8 cellular contexts compared by ENCODE assay signal in genomic region chr11:76669901-76670474, GRCh38. TPM values are rescaled to one million over a fixed set of nuclear protein-coding genes. Genes with fewer than 3 reads are reported as not detected.
A peak's percentile ranks its signal among the peaks of the same experiment; 100 is the strongest.
DNase-seq lines count a peak whose midpoint lies in the region; ATAC-seq and TF ChIP-seq lines count a peak whose summit lies in the region.

No MANE protein-coding gene starts in this region.

- H2BK15ac ChIP-seq in neuronal stem cell (ENCODE audit: low read length): peak overlapping the region; percentile 3

- no peak for TF ChIP-seq POLR2A in Peyer's patch (IDR thresholded peaks at IDR 0.05)

- H3K4me1 ChIP-seq in CD8-positive, alpha-beta T cell (ENCODE audit: insufficient read depth, low read length): peaks cover 33% of the 10 kb centered on the region
- H3K4me1 ChIP-seq in Peyer's patch: peaks cover 0 to 44% (median 35%) of the 10 kb centered on the region in 4 donors
- H3K4me1 ChIP-seq in fibroblast of lung (ENCODE audit: control insufficient read depth, extremely low read depth, insufficient read depth, low read length): peaks cover 6% of the 10 kb centered on the region
- H3K4me1 ChIP-seq in neuronal stem cell (ENCODE audit: control insufficient read depth in 2 of 2, insufficient read depth in 1 of 2, low read depth in 1 of 2, low read length in 2 of 2): peaks cover 3 to 9% of the 10 kb centered on the region in 2 donors

- POLR2A ChIA-PET in CD8-positive, alpha-beta T cell (lab: Charles Lee): no interaction called here

- H2AFZ ChIP-seq in fibroblast of lung (ENCODE audit: low read length) (no peak overlapping the region), neuronal stem cell (ENCODE audit: low read length) (peak overlapping the region; percentile 92)

- no peak for ATAC-seq in CD8-positive, alpha-beta T cell
- no peak for ATAC-seq in HG03045 (IDR thresholded peaks at IDR 0.05; ENCODE audit: unreplicated experiment)

- H3K36me3 Mint-ChIP-seq in CD8-positive, alpha-beta T cell: no peaks in the 10 kb centered on the region

- no peak overlapping the region for H2BK120ac ChIP-seq in neuronal stem cell (ENCODE audit: low read depth, low read length)

- peak overlapping the region; percentile 33 for H3K4me3 ChIP-seq in CD8-positive, alpha-beta T cell (ENCODE audit: low read depth, low read length)
- H3K4me3 ChIP-seq in Peyer's patch: peak overlapping the region; percentile 46 to 69 (median 54)
- H3K4me3 ChIP-seq in fibroblast of lung (replicated peaks in 1 of 4; ENCODE audit: control extremely low read depth in 1 of 4, insufficient read depth in 1 of 4, low read depth in 3 of 4, low read length in 4 of 4): peak overlapping the region; percentile 45 to 68 (median 56)
- H3K4me3 ChIP-seq in neuronal stem cell (ENCODE audit: low read length in 2 of 2): peak overlapping the region; percentile 40 to 77

- H2BK5ac ChIP-seq in neuronal stem cell (ENCODE audit: low read length): no peak overlapping the region

- peak overlapping the region; percentile 75 for H3K4me3 Mint-ChIP-seq in CD8-positive, alpha-beta T cell

- whole genome bisulfite sequencing in neuronal stem cell (ENCODE audit: extremely low coverage in 2 of 2, insufficient read length in 2 of 2, insufficient replicate concordance in 1 of 2), 2 donors: no CpG with 5 or more reads among the region's 21 CpGs

- H3K18ac ChIP-seq in neuronal stem cell (ENCODE audit: low read length): peak overlapping the region; percentile 55

- no peak for DNase-seq in CD8-positive, alpha-beta T cell
- DNase-seq in Peyer's patch (peak in 1 of 3 donors; percentile 44), fibroblast of lung (ENCODE audit: low read depth in 2 of 2) (peak; percentile 71 to 89), neuronal stem cell (ENCODE audit: low spot score) (no peak), HPDE6-E6E7 (ENCODE audit: extremely low spot score) (no peak), putamen (ENCODE audit: low spot score) (no peak)
- no peak for DNase-seq in stimulated activated CD4-positive, alpha-beta T cell treated with anti-CD3 and anti-CD28 coated beads, Interleukin-4, amount 100 ng/mL, for 24 hours

- H3K9me3 Mint-ChIP-seq in CD8-positive, alpha-beta T cell: no peaks in the 10 kb centered on the region

- peaks cover 18% of the 10 kb centered on the region for H3K27me3 Mint-ChIP-seq in CD8-positive, alpha-beta T cell (ENCODE audit: low read depth)

- H3K79me2 ChIP-seq in fibroblast of lung (ENCODE audit: control insufficient read depth, insufficient read depth, low read length): peaks cover 39% of the 10 kb centered on the region

- H3K9ac ChIP-seq in fibroblast of lung (ENCODE audit: insufficient read depth, low read length): peak overlapping the region; percentile 58
- H3K9ac ChIP-seq in neuronal stem cell (ENCODE audit: low read depth, low read length, poor library complexity): no peak overlapping the region

- CTCF ChIA-PET in CD8-positive, alpha-beta T cell (lab: Charles Lee): interaction anchor here (1.3 kb wide), 2 partner anchors 10 to 52 kb away, joined by 3 to 5 read pairs; no protein-coding TSS in a partner anchor

- H3K4me1 Mint-ChIP-seq in CD8-positive, alpha-beta T cell (ENCODE audit: low read depth): peaks cover 32% of the 10 kb centered on the region

- no peaks in the 10 kb centered on the region for H3K27me3 ChIP-seq in CD8-positive, alpha-beta T cell (ENCODE audit: insufficient read depth, low read length)
- no peaks in the 10 kb centered on the region for H3K27me3 ChIP-seq in Peyer's patch
- H3K27me3 ChIP-seq in fibroblast of lung (ENCODE audit: control insufficient read depth, insufficient read depth, low read length): peaks cover 4% of the 10 kb centered on the region
- peaks cover 0 to 90% (median 4%) of the 10 kb centered on the region in 3 experiments for H3K27me3 ChIP-seq in neuronal stem cell (ENCODE audit: control insufficient read depth in 3 of 3, insufficient read depth in 3 of 3, low read depth in 1 of 3, low read length in 3 of 3)

- H3K36me3 ChIP-seq in CD8-positive, alpha-beta T cell (ENCODE audit: insufficient read depth, low read length): no peaks in the 10 kb centered on the region
- H3K36me3 ChIP-seq in Peyer's patch (no peaks in the 10 kb centered on the region), fibroblast of lung (ENCODE audit: control insufficient read depth, insufficient read depth, low read length) (no peaks in the 10 kb centered on the region), neuronal stem cell (replicated peaks in 1 of 2; ENCODE audit: control insufficient read depth in 2 of 2, insufficient read depth in 2 of 2, low read length in 2 of 2) (no peaks in the 10 kb centered on the region)

- H3K23ac ChIP-seq in neuronal stem cell (ENCODE audit: low read depth, low read length, poor library complexity): peak overlapping the region; percentile 68

- H3K4me2 ChIP-seq in fibroblast of lung (ENCODE audit: extremely low read depth, insufficient read depth, low read length) (peak overlapping the region; percentile 75), neuronal stem cell (ENCODE audit: insufficient read depth, low read length, poor library complexity, severe bottlenecking) (peak overlapping the region; percentile 85)

- no peaks in the 10 kb centered on the region for H4K20me1 ChIP-seq in fibroblast of lung (ENCODE audit: control insufficient read depth, extremely low read depth, insufficient read depth, low read length)

- no peak overlapping the region for H2BK12ac ChIP-seq in neuronal stem cell (ENCODE audit: low read length)

- TF ChIP-seq CTCF in CD8-positive, alpha-beta T cell (IDR thresholded peaks at IDR 0.05): no peak
- TF ChIP-seq CTCF in Peyer's patch (IDR thresholded peaks at IDR 0.05) (no peak), fibroblast of lung (conservative IDR thresholded peaks at IDR 0.05 in 1 of 2, IDR thresholded peaks at IDR 0.05 in 1 of 2; ENCODE audit: low read depth in 1 of 2, low read length in 2 of 2) (no peak)

- H3K27ac ChIP-seq in CD8-positive, alpha-beta T cell (ENCODE audit: low read depth, low read length): no peak overlapping the region
- H3K27ac ChIP-seq in Peyer's patch (peak overlapping the region; percentile 51 to 73 (median 68)), fibroblast of lung (ENCODE audit: insufficient read depth, low read length) (peak overlapping the region; percentile 63), neuronal stem cell (replicated peaks; ENCODE audit: low read length) (no peak overlapping the region)

- H4K91ac ChIP-seq in neuronal stem cell (ENCODE audit: low read depth, low read length, poor library complexity): no peak overlapping the region

- intact Hi-C loops in CD8-positive, alpha-beta T cell (cut with DNase I, micrococcal nuclease): no loop called here

- no peak overlapping the region for H3K4ac ChIP-seq in neuronal stem cell (ENCODE audit: low read length)

- no peak overlapping the region for H3K27ac Mint-ChIP-seq in CD8-positive, alpha-beta T cell

- H3K14ac ChIP-seq in neuronal stem cell (ENCODE audit: low read length): no peak overlapping the region

- H3K79me1 ChIP-seq in neuronal stem cell (ENCODE audit: low read depth, low read length): no peaks in the 10 kb centered on the region

- H3K9me3 ChIP-seq in CD8-positive, alpha-beta T cell (ENCODE audit: low read length): no peaks in the 10 kb centered on the region
- H3K9me3 ChIP-seq in Peyer's patch: no peaks in the 10 kb centered on the region
- H3K9me3 ChIP-seq in fibroblast of lung (ENCODE audit: control insufficient read depth, insufficient read depth, low read depth, low read length): no peaks in the 10 kb centered on the region
- no peaks in the 10 kb centered on the region for H3K9me3 ChIP-seq in neuronal stem cell (replicated peaks in 1 of 2; ENCODE audit: control insufficient read depth in 2 of 2, insufficient read depth in 1 of 2, low read depth in 1 of 2, low read length in 2 of 2)

- H2AK5ac ChIP-seq in neuronal stem cell (ENCODE audit: low read depth, low read length): peak overlapping the region; percentile 58

- H4K8ac ChIP-seq in neuronal stem cell (ENCODE audit: low read depth, low read length): no peak overlapping the region

RNA-seq across cellular contexts. Expression of gene LRRC32, which starts 0.6 kb away (rescaled TPM):
- under 1 TPM; 0.31 to 0.68 TPM for total RNA-seq in CD8-positive, alpha-beta T cell
- total RNA-seq in Peyer's patch (10 to 100 TPM in 3 of 4 donors, 1 to 10 TPM in 1; 4.0 to 36.7 (median 23.0) TPM), fibroblast of lung (15.4 and 19.2 TPM in 2 replicates)
- polyA plus RNA-seq in fibroblast of lung: 18.9 and 103 TPM in 2 replicates
- 39.6 and 236 TPM in 2 replicates for polyA plus RNA-seq in fibroblast of lung (2012)
- polyA minus RNA-seq in fibroblast of lung (ENCODE audit: low replicate concordance): 79.7 and 528 TPM in 2 replicates
- polyA plus RNA-seq in neuronal stem cell (2013, experiment 1 of 2): 0.91 TPM
- polyA plus RNA-seq in neuronal stem cell (2013, experiment 2 of 2): 1.1 TPM

Comparison
In these comparisons a context has a peak if more than half of its experiments do, and no peak if none do; other contexts are left out.
1. DNase-seq: peak in fibroblast of lung (2 of 2); none in CD8-positive, alpha-beta T cell (0 of 7), neuronal stem cell (single experiment), HPDE6-E6E7 (single experiment), stimulated activated CD4-positive, alpha-beta T cell treated with anti-CD3 and anti-CD28 coated beads, Interleukin-4, amount 100 ng/mL, for 24 hours (single experiment) and putamen (single experiment).
2. H3K27ac ChIP-seq: peak in Peyer's patch (4 of 4) and fibroblast of lung (single experiment); none in CD8-positive, alpha-beta T cell (single experiment) and neuronal stem cell (single experiment).
3. Peak in every context shown above with its lines, with median percentiles within 50 percentile points of each other: H3K4me3 ChIP-seq.